Comparison of ENCODE assay signal across 12 cellular contexts in genomic region chr4:117700111-117700892, GRCh38.
DNase-seq lines count a peak whose midpoint lies in the region; ATAC-seq and TF ChIP-seq lines count a peak whose summit lies in the region.
"Had no signal": no experiment of that assay in that cellular context is flagged by ENCODE, and none has a peak within 500 bp of the region (broad histone marks: within the 10 kb centered on the region; RNA-seq: fewer than 3 reads in every experiment).

No MANE protein-coding gene starts in this region.

- no peaks in the 10 kb centered on the region for H3K36me3 Mint-ChIP-seq in endothelial cell (ENCODE audit: low read depth, unreplicated experiment)

- no peak overlapping the region for H3K4me3 ChIP-seq in KMS-11 (IDR thresholded peaks at IDR 0.05; ENCODE audit: insufficient read depth, low read depth, low read length)
- H3K4me3 ChIP-seq: cardiac muscle cell, sigmoid colon had no signal

- H3K79me2 ChIP-seq in KMS-11 (ENCODE audit: insufficient read depth, low read depth): no peaks in the 10 kb centered on the region

- ATAC-seq in GM19351 (IDR thresholded peaks at IDR 0.05; ENCODE audit: unreplicated experiment): peak; percentile 88
- no peak for ATAC-seq in GM21526 (IDR thresholded peaks at IDR 0.05; ENCODE audit: low FRiP score, unreplicated experiment)
- ATAC-seq in HG03139 (IDR thresholded peaks at IDR 0.05; ENCODE audit: unreplicated experiment): no peak

- H3K9ac ChIP-seq in KMS-11: no peak overlapping the region

- H2AFZ ChIP-seq in KMS-11 (ENCODE audit: low read depth): no peak overlapping the region

- no peaks in the 10 kb centered on the region for H3K27me3 ChIP-seq in KMS-11 (ENCODE audit: insufficient read depth, low read depth)
- H3K27me3 ChIP-seq: cardiac muscle cell, sigmoid colon had no signal

- no peak overlapping the region for H3K4me2 ChIP-seq in KMS-11

- H3K36me3 ChIP-seq in KMS-11 (ENCODE audit: insufficient read depth): no peaks in the 10 kb centered on the region
- H3K36me3 ChIP-seq: cardiac muscle cell, sigmoid colon had no signal

- no peak overlapping the region for H3K4me3 Mint-ChIP-seq in endothelial cell (ENCODE audit: unreplicated experiment)

- TF ChIP-seq CTCF in KMS-11 (conservative IDR thresholded peaks at IDR 0.05; ENCODE audit: low read depth, low read length) (peak; percentile 34; the same call in 1 of the 2 replicates), endothelial cell (IDR thresholded peaks at IDR 0.05; ENCODE audit: unreplicated experiment) (peak; percentile 48)

- H3K4me1 ChIP-seq in KMS-11 (ENCODE audit: low read depth, poor library complexity, severe bottlenecking): no peaks in the 10 kb centered on the region
- H3K4me1 ChIP-seq: sigmoid colon had no signal

- peak; percentile 21 for DNase-seq in COLO829 (ENCODE audit: low spot score)
- no peak for DNase-seq in endothelial cell (ENCODE audit: low spot score)
- DNase-seq in AG08395 (ENCODE audit: low spot score): no peak
- DNase-seq in NCI-H2081 treated with DMSO at 0.1 percent for 48 hours (lab: John Stamatoyannopoulos, UW): no peak
- DNase-seq: activated CD4-positive, alpha-beta T cell treated with anti-CD3 and anti-CD28 coated beads for 48 hours; NCI-H2029 treated with DMSO at 0.1 percent for 48 hours; sigmoid colon had no signal

- no peak overlapping the region for H3K27ac Mint-ChIP-seq in endothelial cell (ENCODE audit: unreplicated experiment)

- no peaks in the 10 kb centered on the region for H3K9me3 Mint-ChIP-seq in endothelial cell (ENCODE audit: unreplicated experiment)

- no peak overlapping the region for H3K27ac ChIP-seq in KMS-11
- H3K27ac ChIP-seq: cardiac muscle cell, sigmoid colon had no signal

- no peaks in the 10 kb centered on the region for H4K20me1 ChIP-seq in KMS-11 (ENCODE audit: insufficient read depth)

- H3K4me1 Mint-ChIP-seq in endothelial cell (ENCODE audit: unreplicated experiment): no peaks in the 10 kb centered on the region

- H3K27me3 Mint-ChIP-seq in endothelial cell (ENCODE audit: unreplicated experiment): no peaks in the 10 kb centered on the region
